1 cellular context compared by ENCODE assay signal in the genomic region with DNA sequence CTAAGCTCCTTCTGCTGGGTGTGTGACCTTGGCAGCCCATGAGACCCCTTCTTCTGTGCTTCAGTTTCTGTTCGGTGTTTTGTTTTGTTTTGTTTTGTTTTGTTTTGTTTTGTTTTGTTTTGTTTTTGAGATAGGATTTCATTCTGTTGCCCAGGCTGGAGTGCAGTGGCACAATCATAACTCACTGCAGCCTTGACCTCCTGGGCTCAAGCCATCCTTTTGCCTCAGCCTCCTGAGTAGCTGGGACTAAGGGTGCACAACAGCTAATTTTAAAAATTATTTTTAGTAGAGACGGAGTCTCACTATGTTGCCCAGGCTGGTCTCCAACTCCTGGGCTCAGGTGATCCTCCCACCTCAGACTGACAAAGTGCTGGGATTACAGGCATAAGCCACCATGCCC.
A peak's percentile ranks its signal among the peaks of the same experiment; 100 is the strongest.
TF ChIP-seq lines count a peak whose summit lies in the region.
"Not testable (repeated sequence)": the region's sequence is repeated elsewhere in the genome, so short reads cannot be mapped to it uniquely, and the experiment has no call there.

No MANE protein-coding gene starts in this region.

TF ChIP-seq in HepG2, 621 proteins besides CTCF, POLR2A, EP300 and RAD21:
- peak; percentile 2; the same call in 1 of the 2 replicates for TF ChIP-seq SOX6 (IDR thresholded peaks at IDR 0.05)
- TF ChIP-seq SOX6 (CRISPR knock-in tag; IDR thresholded peaks at IDR 0.05): not testable (repeated sequence)
